In the genomic region with DNA sequence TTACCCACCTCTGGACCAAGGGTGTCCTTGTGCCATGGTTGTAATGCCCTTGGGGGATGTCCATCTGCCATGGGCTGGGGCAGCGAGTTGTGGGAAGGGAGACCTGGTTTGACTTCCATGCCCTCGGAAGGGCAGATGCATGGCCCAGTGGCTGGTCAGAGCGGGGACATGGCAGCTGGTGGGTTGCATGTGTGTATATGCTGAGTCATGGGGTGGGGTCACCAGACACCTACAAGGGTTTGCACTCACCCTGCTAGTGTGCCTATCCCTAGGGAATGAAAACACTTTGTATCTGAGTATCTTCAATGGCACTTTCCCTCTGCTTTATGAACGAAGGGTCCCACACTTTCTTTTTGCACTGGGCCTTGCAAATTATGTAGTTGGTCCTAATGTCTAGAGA, we compare ENCODE assay signal across 32 cellular contexts. TPM values are rescaled to one million over a fixed set of nuclear protein-coding genes. Genes with fewer than 3 reads are reported as not detected.
"Had no signal": no experiment of that assay in that cellular context is flagged by ENCODE, and none has a peak within 500 bp of the region (broad histone marks: within the 10 kb centered on the region; RNA-seq: fewer than 3 reads in every experiment).

No MANE protein-coding gene starts in this region.

- H3K27ac ChIP-seq: ascending aorta, brain microvascular endothelial cell, esophagus squamous epithelium, gastroesophageal sphincter, heart right ventricle, WERI-Rb-1 had no signal

- H3K4me1 ChIP-seq: ascending aorta, esophagus squamous epithelium, gastroesophageal sphincter, heart right ventricle had no signal

- H3K36me3 ChIP-seq: ascending aorta, brain microvascular endothelial cell, esophagus squamous epithelium, gastroesophageal sphincter, heart right ventricle, WERI-Rb-1 had no signal

- H3K9me3 ChIP-seq: ascending aorta, esophagus squamous epithelium, gastroesophageal sphincter, heart right ventricle had no signal

- DNase-seq: activated B cell treated with CpG ODN at 0.5 μM for 24 hours; activated CD4-positive, alpha-beta T cell treated with anti-CD3 and anti-CD28 coated beads for 48 hours; activated CD4-positive, alpha-beta T cell treated with anti-CD3 and anti-CD28 coated beads, Interleukin-2, amount 50 U/mL, for 1 hour; activated CD4-positive, alpha-beta T cell treated with anti-CD3 and anti-CD28 coated beads, Interleukin-2, amount 50 U/mL, for 48 hours; activated CD8-positive, alpha-beta memory T cell treated with anti-CD3 and anti-CD28 coated beads for 24 hours; activated CD8-positive, alpha-beta T cell treated with anti-CD3 and anti-CD28 coated beads for 36 hours; activated effector memory CD4-positive, alpha-beta T cell treated with Interleukin-2 at 50 U/mL for 16 hours; activated gamma-delta T cell treated with Interleukin-2 at 50 U/mL for 16 hours; activated naive CD4-positive, alpha-beta T cell treated with anti-CD3 and anti-CD28 coated beads, Interleukin-2, amount 50 U/mL, for 16 hours; activated naive CD4-positive, alpha-beta T cell treated with Interleukin-2 at 50 U/mL for 16 hours; activated T-cell treated with anti-CD3 and anti-CD28 coated beads, Interleukin-2, amount 50 U/mL, for 4 hours; brain microvascular endothelial cell; cortex of kidney; dermis blood vessel endothelial cell; effector CD4-positive, alpha-beta T cell; effector memory CD8-positive, alpha-beta T cell; esophagus squamous epithelium; foreskin melanocyte; heart right ventricle; T-helper 1 cell; T-helper 17 cell; T1000; WERI-Rb-1 had no signal

- H3K27me3 ChIP-seq: ascending aorta, brain microvascular endothelial cell had no signal

- FAIRE-seq: bronchial epithelial cell had no signal

- ATAC-seq: activated CD4-positive, CD25-positive, alpha-beta regulatory T cell treated with anti-CD3 and anti-CD28 coated beads, Interleukin-2, amount 50 U/mL, for 24 hours; activated CD8-positive, alpha-beta T cell treated with anti-CD3 and anti-CD28 coated beads for 36 hours; activated T-cell treated with anti-CD3 and anti-CD28 coated beads, Interleukin-2, amount 50 U/mL, for 4 hours; activated T-helper 17 cell treated with anti-CD3 and anti-CD28 coated beads, Interleukin-2, amount 50 U/mL, for 72 hours; effector memory CD8-positive, alpha-beta T cell; gastroesophageal sphincter; heart right ventricle; T-helper 17 cell had no signal

- H3K4me3 ChIP-seq: ascending aorta, esophagus squamous epithelium, gastroesophageal sphincter, heart right ventricle had no signal

RNA-seq across cellular contexts. Expression of a gene that starts 10.6 kb away (rescaled TPM):
- total RNA-seq: ascending aorta, bronchial epithelial cell, cardiac septum, cerebellum, esophagus squamous epithelium, fibroblast of lung, fibroblast of villous mesenchyme, gastroesophageal sphincter, heart right ventricle, T-helper 17 cell had no signal
- polyA plus RNA-seq: fibroblast of lung, heart right ventricle had no signal
